ENCODE assay signal across 22 cellular contexts in genomic region chr13:35165205-35165604, GRCh38.
"Had no signal": no experiment of that assay in that cellular context is flagged by ENCODE, and none has a peak within 500 bp of the region (broad histone marks: within the 10 kb centered on the region; RNA-seq: fewer than 3 reads in every experiment).

No MANE protein-coding gene starts in this region.

- H3K27me3 ChIP-seq: ascending aorta, gastroesophageal sphincter, transverse colon, uterus had no signal

- DNase-seq: activated CD4-positive, alpha-beta T cell treated with anti-CD3 and anti-CD28 coated beads, Interleukin-2, amount 10 ng/mL, durations not matched to agents 7 days and 5 days; activated CD4-positive, CD25-positive, alpha-beta regulatory T cell treated with anti-CD3 and anti-CD28 coated beads, Interleukin-2, amount 50 U/mL, for 72 hours; activated CD8-positive, alpha-beta T cell treated with anti-CD3 and anti-CD28 coated beads, Interleukin-2, amount 10 ng/mL, durations not matched to agents 7 days and 5 days; activated gamma-delta T cell treated with Interleukin-2 at 50 U/mL for 16 hours; cortex of kidney; head of caudate nucleus; islet precursor cell; left cardiac atrium; nephron progenitor cell; posterior cingulate gyrus; stimulated activated CD4-positive, alpha-beta T cell treated with anti-CD3 and anti-CD28 coated beads, Interleukin-2, amount 100 ng/mL, for 48 hours; stimulated activated CD8-positive, alpha-beta memory T cell treated with anti-CD3 and anti-CD28 coated beads, Interleukin-4, amount 100 ng/mL, for 48 hours; stimulated activated naive B cell treated with anti-CD40 and anti-IgM and Interleukin-4, amounts not matched to agents 10 μg/mL and 1 μg/mL and 100 μg/mL, for 72 hours; T-helper 2 cell; transverse colon; uterus had no signal

- H3K4me1 Mint-ChIP-seq: nephron progenitor cell had no signal

- H3K4me1 ChIP-seq: ascending aorta, gastroesophageal sphincter, transverse colon, uterus had no signal

- H3K4me3 ChIP-seq: ascending aorta, gastroesophageal sphincter, transverse colon, uterus had no signal

- H3K9me3 Mint-ChIP-seq: activated CD4-positive, alpha-beta T cell treated with anti-CD3 and anti-CD28 coated beads, Interleukin-2, amount 10 ng/mL, durations not matched to agents 7 days and 5 days; activated naive CD4-positive, alpha-beta T cell treated with anti-CD3 and anti-CD28 coated beads, Interleukin-2, amount 50 U/mL, for 24 hours; nephron progenitor cell; stimulated activated naive B cell treated with anti-CD40 and anti-IgM and Interleukin-4, amounts not matched to agents 10 μg/mL and 1 μg/mL and 100 μg/mL, for 72 hours had no signal

- FAIRE-seq: bronchial epithelial cell had no signal

- H3K4me3 Mint-ChIP-seq: activated CD4-positive, alpha-beta T cell treated with anti-CD3 and anti-CD28 coated beads, Interleukin-2, amount 10 ng/mL, durations not matched to agents 7 days and 5 days; activated CD8-positive, alpha-beta T cell treated with anti-CD3 and anti-CD28 coated beads, Interleukin-2, amount 10 ng/mL, durations not matched to agents 7 days and 5 days; activated naive CD4-positive, alpha-beta T cell treated with anti-CD3 and anti-CD28 coated beads, Interleukin-2, amount 50 U/mL, for 24 hours; nephron progenitor cell; stimulated activated naive B cell treated with anti-CD40 and anti-IgM and Interleukin-4, amounts not matched to agents 10 μg/mL and 1 μg/mL and 100 μg/mL, for 72 hours had no signal

- H3K27ac ChIP-seq: ascending aorta, epithelial cell of prostate, gastroesophageal sphincter, transverse colon, uterus, VCaP had no signal

- H3K36me3 ChIP-seq: ascending aorta, gastroesophageal sphincter, transverse colon, uterus had no signal

- H3K9me3 ChIP-seq: ascending aorta, gastroesophageal sphincter, transverse colon, uterus had no signal

- H3K27ac Mint-ChIP-seq: activated CD4-positive, alpha-beta T cell treated with anti-CD3 and anti-CD28 coated beads, Interleukin-2, amount 10 ng/mL, durations not matched to agents 7 days and 5 days; activated CD8-positive, alpha-beta T cell treated with anti-CD3 and anti-CD28 coated beads, Interleukin-2, amount 10 ng/mL, durations not matched to agents 7 days and 5 days; activated naive CD4-positive, alpha-beta T cell treated with anti-CD3 and anti-CD28 coated beads, Interleukin-2, amount 50 U/mL, for 24 hours; nephron progenitor cell; stimulated activated naive B cell treated with anti-CD40 and anti-IgM and Interleukin-4, amounts not matched to agents 10 μg/mL and 1 μg/mL and 100 μg/mL, for 72 hours had no signal

- H3K27me3 Mint-ChIP-seq: activated CD4-positive, alpha-beta T cell treated with anti-CD3 and anti-CD28 coated beads, Interleukin-2, amount 10 ng/mL, durations not matched to agents 7 days and 5 days; activated naive CD4-positive, alpha-beta T cell treated with anti-CD3 and anti-CD28 coated beads, Interleukin-2, amount 50 U/mL, for 24 hours; stimulated activated naive B cell treated with anti-CD40 and anti-IgM and Interleukin-4, amounts not matched to agents 10 μg/mL and 1 μg/mL and 100 μg/mL, for 72 hours had no signal

- ATAC-seq: activated CD8-positive, alpha-beta T cell treated with anti-CD3 and anti-CD28 coated beads, Interleukin-2, amount 10 ng/mL, durations not matched to agents 7 days and 5 days; gastroesophageal sphincter; left cardiac atrium; stimulated activated naive B cell treated with anti-CD40 and anti-IgM and Interleukin-4, amounts not matched to agents 10 μg/mL and 1 μg/mL and 100 μg/mL, for 72 hours had no signal

- H3K36me3 Mint-ChIP-seq: activated naive CD4-positive, alpha-beta T cell treated with anti-CD3 and anti-CD28 coated beads, Interleukin-2, amount 50 U/mL, for 24 hours; stimulated activated naive B cell treated with anti-CD40 and anti-IgM and Interleukin-4, amounts not matched to agents 10 μg/mL and 1 μg/mL and 100 μg/mL, for 72 hours had no signal
